Comparison of ENCODE assay signal across 13 cellular contexts in the genomic region with DNA sequence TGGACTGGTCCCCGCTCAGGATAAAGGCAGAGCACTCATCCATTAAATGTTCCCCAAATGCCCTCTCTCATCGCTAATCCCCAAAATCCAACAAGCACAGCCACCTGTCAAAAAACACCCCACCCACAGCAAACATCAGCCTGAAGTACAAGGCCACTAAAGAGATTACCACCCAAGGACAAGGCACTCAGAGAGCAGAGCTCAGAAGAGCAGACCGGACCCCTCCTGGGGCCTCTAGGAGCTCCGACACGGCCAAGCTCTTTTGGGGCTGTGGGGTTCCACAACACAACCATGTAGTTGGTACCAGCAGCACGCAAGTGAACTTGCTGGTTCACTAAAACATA. TPM values are rescaled to one million over a fixed set of nuclear protein-coding genes. Genes with fewer than 3 reads are reported as not detected.
A peak's percentile ranks its signal among the peaks of the same experiment; 100 is the strongest.
DNase-seq lines count a peak whose midpoint lies in the region; ATAC-seq and TF ChIP-seq lines count a peak whose summit lies in the region.
"Had no signal": no experiment of that assay in that cellular context is flagged by ENCODE, and none has a peak within 500 bp of the region (broad histone marks: within the 10 kb centered on the region; RNA-seq: fewer than 3 reads in every experiment).

No MANE protein-coding gene starts in this region.

- H3K18ac ChIP-seq in H9 (ENCODE audit: insufficient read length, low read depth, low read length) = no peak overlapping the region

- no TSS peak for BruUV-seq in A673 (replicated peaks; lab: Mats Ljungman, UMichigan)

- no peak overlapping the region for H3K9ac ChIP-seq in H9 (ENCODE audit: extremely low read depth, insufficient read length, low read length)
- H3K9ac ChIP-seq in adipocyte (ENCODE audit: low read length) = peak overlapping the region; percentile 50

- WGBS in H9 (ENCODE audit: extremely low coverage, insufficient read length, low lambda C conversion rate) = no CpG with 5 or more reads among the region's 6 CpGs

- H3K27ac Mint-ChIP-seq in H9 = peak overlapping the region; percentile 33 to 82 (median 37); a peak in 5 of 7 replicates
- H3K27ac Mint-ChIP-seq in mesothelial cell of epicardium = peak overlapping the region; percentile 33
- H3K27ac Mint-ChIP-seq: stimulated activated naive CD8-positive, alpha-beta T cell treated with anti-CD3 and anti-CD28 coated beads, Interleukin-15, Interleukin-2, amounts not matched to agents 100 ng/mL and 50 ng/mL, for 24 hours had no signal

- H3K36me3 ChIP-seq in A673 (ENCODE audit: insufficient read depth, low read length, poor library complexity, severe bottlenecking) (peaks cover 18% of the 10 kb centered on the region), adipocyte (ENCODE audit: control insufficient read depth, insufficient read depth, low read length, severe bottlenecking) (peaks cover 18% of the 10 kb centered on the region)

- H3K27me3 ChIP-seq in A673 (replicated peaks; ENCODE audit: insufficient read depth, low read depth, low read length, poor library complexity) (no peaks in the 10 kb centered on the region), H9 (ENCODE audit: insufficient read depth, low read length) (no peaks in the 10 kb centered on the region), adipocyte (replicated peaks; ENCODE audit: control insufficient read depth, insufficient read depth, low read length) (no peaks in the 10 kb centered on the region)

- H2BK15ac ChIP-seq in H9 (ENCODE audit: low read depth, low read length) = no peak overlapping the region

- no peak for ATAC-seq in GM18517 (IDR thresholded peaks at IDR 0.05; ENCODE audit: unreplicated experiment)

- DNase-seq in A673 (ENCODE audit: low spot score) (no peak), H9 (no peak), adipocyte (ENCODE audit: low read depth) (no peak), mesothelial cell of epicardium (ENCODE audit: low spot score in 2 of 2, unreplicated experiment in 2 of 2) (no peak), NOMO-1 treated with dmso at 0.1 percent for 144 hours (lab: John Stamatoyannopoulos, UW; ENCODE audit: unreplicated experiment) (no peak), GM10248 (ENCODE audit: extremely low spot score) (no peak)
- DNase-seq in activated CD4-positive, alpha-beta T cell treated with anti-CD3 and anti-CD28 coated beads for 1 hour = no peak
- DNase-seq: activated CD8-positive, alpha-beta memory T cell treated with anti-CD3 and anti-CD28 coated beads for 24 hours; amniotic stem cell; NCI-H2029; nucleus accumbens had no signal

- H3K27ac ChIP-seq in A673 (ENCODE audit: low read depth, low read length, poor library complexity, severe bottlenecking) (peak overlapping the region; percentile 56), H9 (ENCODE audit: insufficient read length, low read depth, low read length) (no peak overlapping the region)

- no peak overlapping the region for H2BK5ac ChIP-seq in H9 (ENCODE audit: insufficient read length, low read length)

- H2BK120ac ChIP-seq in H9 (ENCODE audit: low read depth, low read length, poor library complexity, severe bottlenecking) = no peak overlapping the region

- H3K4me1 ChIP-seq in A673 (ENCODE audit: insufficient read depth, low read length, poor library complexity, severe bottlenecking) (peaks cover 47% of the 10 kb centered on the region), H9 (ENCODE audit: insufficient read depth, low read length) (peaks cover 6% of the 10 kb centered on the region; the same call in 1 of the 2 replicates), adipocyte (ENCODE audit: control insufficient read depth, insufficient read depth, low read length) (peaks cover 55% of the 10 kb centered on the region)

- H4K8ac ChIP-seq in H9 (replicated peaks; ENCODE audit: insufficient read length, low read depth, low read length) = no peak overlapping the region

- no peak overlapping the region for H4K91ac ChIP-seq in H9 (ENCODE audit: insufficient read length, low read depth, low read length)

- H3K56ac ChIP-seq in H9 (ENCODE audit: insufficient read length, low read depth, low read length) = no peak overlapping the region

- H3K36me3 Mint-ChIP-seq in H9 (ENCODE audit: insufficient read depth in 1 of 3, low read depth in 3 of 3) (peaks cover 6 to 16% (median 15%) of the 10 kb centered on the region in 3 experiments; a peak in 6 of 7 replicates), mesothelial cell of epicardium (peaks cover 8% of the 10 kb centered on the region)

- no peaks in the 10 kb centered on the region for H3K27me3 Mint-ChIP-seq in H9 (ENCODE audit: low read depth)
- no peaks in the 10 kb centered on the region for H3K27me3 Mint-ChIP-seq in mesothelial cell of epicardium (ENCODE audit: low read depth)
- H3K27me3 Mint-ChIP-seq: stimulated activated naive CD8-positive, alpha-beta T cell treated with anti-CD3 and anti-CD28 coated beads, Interleukin-15, Interleukin-2, amounts not matched to agents 100 ng/mL and 50 ng/mL, for 24 hours had no signal

- no peak overlapping the region for H4K5ac ChIP-seq in H9 (ENCODE audit: insufficient read length, low read depth, low read length)

- no peaks in the 10 kb centered on the region; a peak in 1 of 5 replicates for H3K9me3 Mint-ChIP-seq in H9
- H3K9me3 Mint-ChIP-seq in mesothelial cell of epicardium = no peaks in the 10 kb centered on the region
- H3K9me3 Mint-ChIP-seq: stimulated activated naive CD8-positive, alpha-beta T cell treated with anti-CD3 and anti-CD28 coated beads, Interleukin-15, Interleukin-2, amounts not matched to agents 100 ng/mL and 50 ng/mL, for 24 hours had no signal

- TF ChIP-seq CTCF in A673 (conservative IDR thresholded peaks at IDR 0.05; ENCODE audit: low read depth, low read length) (no peak), H9 (conservative IDR thresholded peaks at IDR 0.05) (no peak), mesothelial cell of epicardium (IDR thresholded peaks at IDR 0.05; ENCODE audit: unreplicated experiment) (no peak), GM10248 (IDR thresholded peaks at IDR 0.05; ENCODE audit: control extremely low read depth, extremely low read depth, low read depth, missing control alignments) (no peak)

- peaks cover 33 to 35% of the 10 kb centered on the region in 2 experiments for H3K4me1 Mint-ChIP-seq in H9
- peaks cover 28% of the 10 kb centered on the region for H3K4me1 Mint-ChIP-seq in mesothelial cell of epicardium

- no peak overlapping the region for H2AK5ac ChIP-seq in H9 (ENCODE audit: insufficient read length, low read length)

- POLR2A ChIA-PET in A673 (lab: Charles Lee; ENCODE audit: low non-redundant PET) = no interaction called here
- POLR2A ChIA-PET in GM10248 (lab: Yijun Ruan, JAX) = no interaction called here

- H3K79me2 ChIP-seq in H9 (ENCODE audit: insufficient read depth, low read length) = peaks cover 63% of the 10 kb centered on the region

- no peak overlapping the region for H2AFZ ChIP-seq in H9 (ENCODE audit: low read length)

- no peak overlapping the region for H2BK20ac ChIP-seq in H9 (ENCODE audit: low read depth, low read length, poor library complexity, severe bottlenecking)

- peaks cover 5% of the 10 kb centered on the region for H4K20me1 ChIP-seq in H9 (ENCODE audit: control insufficient read depth, insufficient read depth, insufficient read length)

- H3K23ac ChIP-seq in H9 (ENCODE audit: insufficient read length, low read depth, low read length) = no peak overlapping the region

- H3K79me1 ChIP-seq in H9 (ENCODE audit: insufficient read depth, low read depth, low read length, poor library complexity, severe bottlenecking) = peaks cover 16% of the 10 kb centered on the region

- no peak overlapping the region for H3T11ph ChIP-seq in H9 (ENCODE audit: low read length)

- H3K14ac ChIP-seq in H9 (ENCODE audit: insufficient read depth, low read length) = no peak overlapping the region

- no peak overlapping the region for H3K4ac ChIP-seq in H9 (ENCODE audit: low read depth, low read length)

- CTCF ChIA-PET in A673 (lab: Charles Lee) = no interaction called here
- CTCF ChIA-PET in GM10248 (lab: Yijun Ruan, JAX) = interaction anchor here (1.1 to 5.0 kb wide), 6 partner anchors 8 to 592 kb away, joined by 3 to 36 read pairs (median 10); no protein-coding TSS in a partner anchor

- intact Hi-C loops in A673 (cut with micrococcal nuclease; ENCODE audit: unreplicated experiment) = no loop called here

- H3K4me3 Mint-ChIP-seq in H9 (no peak overlapping the region; a peak in 1 of 5 replicates), mesothelial cell of epicardium (no peak overlapping the region)
- H3K4me3 Mint-ChIP-seq: stimulated activated naive CD8-positive, alpha-beta T cell treated with anti-CD3 and anti-CD28 coated beads, Interleukin-15, Interleukin-2, amounts not matched to agents 100 ng/mL and 50 ng/mL, for 24 hours had no signal

- H3K9me3 ChIP-seq in A673 (ENCODE audit: low read depth, low read length, poor library complexity, severe bottlenecking) = no peaks in the 10 kb centered on the region
- H3K9me3 ChIP-seq in H9 (ENCODE audit: control insufficient read depth, low read depth, low read length) = no peaks in the 10 kb centered on the region
- no peaks in the 10 kb centered on the region for H3K9me3 ChIP-seq in adipocyte (ENCODE audit: control insufficient read depth, low read length)

- no peaks in the 10 kb centered on the region for H3K23me2 ChIP-seq in H9 (ENCODE audit: insufficient read length, low read depth, low read length, poor library complexity, severe bottlenecking)

- no peak overlapping the region for H3K4me3 ChIP-seq in A673 (ENCODE audit: low read depth, low read length, poor library complexity, severe bottlenecking)
- no peak overlapping the region for H3K4me3 ChIP-seq in adipocyte (ENCODE audit: low read length)

- no peak overlapping the region for H2BK12ac ChIP-seq in H9 (ENCODE audit: insufficient read length, low read depth, low read length)

- no peak overlapping the region for H3K4me2 ChIP-seq in H9 (ENCODE audit: insufficient read depth, insufficient read length, low read length)

RNA-seq across cellular contexts. Expression of a gene that starts 9.8 kb away (rescaled TPM):
- 354 and 367 TPM in 2 replicates for total RNA-seq in A673 (2021)
- total RNA-seq in H9 (2021) = 206 and 208 TPM in 2 replicates
- 108 to 111 TPM (median 109 TPM) in 3 replicates for total RNA-seq in mesothelial cell of epicardium

RNA-seq across cellular contexts. Expression of a gene that starts 26.5 kb away (rescaled TPM):
- total RNA-seq in A673 (2021) (40.8 and 41.5 TPM in 2 replicates), H9 (2021) (32.7 and 33.4 TPM in 2 replicates), mesothelial cell of epicardium (44.2 to 47.4 TPM (median 47.3 TPM) in 3 replicates)
